9 cellular contexts compared by ENCODE assay signal in the genomic region with DNA sequence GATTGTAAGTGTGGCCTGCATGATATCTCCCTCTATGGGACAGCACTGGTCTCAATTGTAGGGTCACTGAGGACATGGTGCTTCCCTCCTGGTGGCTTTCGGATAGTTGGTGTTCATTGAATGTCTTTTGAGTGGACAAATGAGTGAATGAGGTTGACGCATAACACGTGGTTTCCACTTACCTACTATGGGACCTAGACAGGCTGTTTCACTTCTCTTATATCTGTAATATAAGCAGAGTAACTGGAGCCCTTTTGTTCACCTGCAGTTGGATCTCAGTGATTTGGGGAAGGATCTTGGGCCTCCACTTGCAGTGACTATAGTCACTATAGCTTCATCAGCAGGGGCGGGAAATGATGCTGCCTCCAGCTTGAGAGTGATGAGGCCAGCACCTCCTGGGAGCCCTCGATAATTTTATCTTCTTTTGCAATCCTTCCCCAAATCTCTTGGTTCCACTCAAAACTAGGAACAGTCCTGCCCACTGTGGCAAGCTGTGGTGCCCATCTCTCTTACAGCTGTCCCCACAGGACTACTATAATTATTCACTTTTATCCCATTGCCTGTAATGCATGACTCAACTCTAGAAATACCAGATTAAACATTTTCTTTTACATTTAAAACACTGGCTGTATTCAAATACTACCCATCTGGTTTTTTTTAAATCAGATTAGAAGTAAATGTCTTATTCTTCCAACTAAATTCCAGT.
DNase-seq lines count a peak whose midpoint lies in the region; ATAC-seq and TF ChIP-seq lines count a peak whose summit lies in the region.
"Had no signal": no experiment of that assay in that cellular context is flagged by ENCODE, and none has a peak within 500 bp of the region (broad histone marks: within the 10 kb centered on the region; RNA-seq: fewer than 3 reads in every experiment).

No MANE protein-coding gene starts in this region.

- 92% methylated on average over 5 of the region's 5 CpGs; no CpG with 5 or more reads in 1 of the 2 experiments for WGBS in endodermal cell (ENCODE audit: insufficient coverage in 1 of 2, insufficient read length in 1 of 2), 2 experiments

- H3K4me3 ChIP-seq in endodermal cell (ENCODE audit: low read length) (no peak overlapping the region), WERI-Rb-1 (ENCODE audit: low read depth, low read length) (no peak overlapping the region)

- no peak overlapping the region for H3K4me3 Mint-ChIP-seq in endodermal cell
- no peak overlapping the region for H3K4me3 Mint-ChIP-seq in naive thymus-derived CD8-positive, alpha-beta T cell

- DNase-seq in GM10266 (ENCODE audit: extremely low spot score) = peak; percentile 32
- DNase-seq in endodermal cell = no peak
- DNase-seq in WERI-Rb-1 = no peak
- no peak for DNase-seq in NCI-H1048 (lab: John Stamatoyannopoulos, UW)
- DNase-seq in naive thymus-derived CD8-positive, alpha-beta T cell = no peak
- DNase-seq in hypothalamus (lab: John Stamatoyannopoulos, UW) = no peak
- DNase-seq: Kasumi-1 had no signal

- TF ChIP-seq CTCF in GM10266 (IDR thresholded peaks at IDR 0.05; ENCODE audit: control insufficient read depth, insufficient read depth, low read depth, missing control alignments) = no peak
- peak; percentile 27 for TF ChIP-seq CTCF in endodermal cell (conservative IDR thresholded peaks at IDR 0.05)
- no peak for TF ChIP-seq CTCF in WERI-Rb-1 (IDR thresholded peaks at IDR 0.05; ENCODE audit: low read depth, low read length)

- no peak overlapping the region for H3K27ac Mint-ChIP-seq in endodermal cell
- peak overlapping the region in 3 of 10 donors; percentile 69 to 77 (median 73) for H3K27ac Mint-ChIP-seq in naive thymus-derived CD8-positive, alpha-beta T cell

- H3K9me3 Mint-ChIP-seq in endodermal cell = no peaks in the 10 kb centered on the region
- H3K9me3 Mint-ChIP-seq in naive thymus-derived CD8-positive, alpha-beta T cell = no peaks in the 10 kb centered on the region

- H3K36me3 Mint-ChIP-seq in endodermal cell (ENCODE audit: low read depth) = no peaks in the 10 kb centered on the region
- peaks cover 0 to 2% (median 2%) of the 10 kb centered on the region in 3 donors for H3K36me3 Mint-ChIP-seq in naive thymus-derived CD8-positive, alpha-beta T cell

- ATAC-seq in GM19395 (IDR thresholded peaks at IDR 0.05; ENCODE audit: unreplicated experiment) = peak; percentile 64
- peak; percentile 83 for ATAC-seq in HG03175 (IDR thresholded peaks at IDR 0.05; ENCODE audit: unreplicated experiment)
- no peak for ATAC-seq in naive thymus-derived CD8-positive, alpha-beta T cell

- H3K4me1 ChIP-seq in endodermal cell (ENCODE audit: control insufficient read depth, insufficient read depth, low read length) = peaks cover 8% of the 10 kb centered on the region

- H3K36me3 ChIP-seq in endodermal cell (ENCODE audit: control insufficient read depth, insufficient read depth, low read length) (no peaks in the 10 kb centered on the region), WERI-Rb-1 (no peaks in the 10 kb centered on the region)

- H3K27ac ChIP-seq in endodermal cell (ENCODE audit: low read depth, low read length) = no peak overlapping the region
- no peak overlapping the region for H3K27ac ChIP-seq in WERI-Rb-1

- peaks cover 17% of the 10 kb centered on the region for H3K4me1 Mint-ChIP-seq in endodermal cell
- peaks cover 28 to 47% (median 35%) of the 10 kb centered on the region in 4 donors for H3K4me1 Mint-ChIP-seq in naive thymus-derived CD8-positive, alpha-beta T cell

- POLR2A ChIA-PET in naive thymus-derived CD8-positive, alpha-beta T cell (lab: Charles Lee) = no interaction called here

- H3K27me3 Mint-ChIP-seq in endodermal cell (ENCODE audit: insufficient read depth) = no peaks in the 10 kb centered on the region
- H3K27me3 Mint-ChIP-seq in naive thymus-derived CD8-positive, alpha-beta T cell = no peaks in the 10 kb centered on the region

- no peaks in the 10 kb centered on the region for H3K9me3 ChIP-seq in endodermal cell (ENCODE audit: control insufficient read depth, low read length)
- no peaks in the 10 kb centered on the region for H3K9me3 ChIP-seq in WERI-Rb-1 (ENCODE audit: severe bottlenecking)

- H3K27me3 ChIP-seq in endodermal cell (ENCODE audit: control insufficient read depth, insufficient read depth, low read length, poor library complexity, severe bottlenecking) (no peaks in the 10 kb centered on the region), WERI-Rb-1 (ENCODE audit: insufficient read depth, low read depth, severe bottlenecking) (no peaks in the 10 kb centered on the region)

- no peak overlapping the region for H3K9ac ChIP-seq in endodermal cell (ENCODE audit: extremely low read depth, low read length, poor library complexity, severe bottlenecking)

Comparison
In these comparisons a context has a peak if more than half of its experiments do, and no peak if none do; other contexts are left out.
1. ATAC-seq: peak in GM19395 (single experiment) and HG03175 (single experiment); none in naive thymus-derived CD8-positive, alpha-beta T cell (0 of 2).